ENCODE assay signal across 1 cellular context in the genomic region with DNA sequence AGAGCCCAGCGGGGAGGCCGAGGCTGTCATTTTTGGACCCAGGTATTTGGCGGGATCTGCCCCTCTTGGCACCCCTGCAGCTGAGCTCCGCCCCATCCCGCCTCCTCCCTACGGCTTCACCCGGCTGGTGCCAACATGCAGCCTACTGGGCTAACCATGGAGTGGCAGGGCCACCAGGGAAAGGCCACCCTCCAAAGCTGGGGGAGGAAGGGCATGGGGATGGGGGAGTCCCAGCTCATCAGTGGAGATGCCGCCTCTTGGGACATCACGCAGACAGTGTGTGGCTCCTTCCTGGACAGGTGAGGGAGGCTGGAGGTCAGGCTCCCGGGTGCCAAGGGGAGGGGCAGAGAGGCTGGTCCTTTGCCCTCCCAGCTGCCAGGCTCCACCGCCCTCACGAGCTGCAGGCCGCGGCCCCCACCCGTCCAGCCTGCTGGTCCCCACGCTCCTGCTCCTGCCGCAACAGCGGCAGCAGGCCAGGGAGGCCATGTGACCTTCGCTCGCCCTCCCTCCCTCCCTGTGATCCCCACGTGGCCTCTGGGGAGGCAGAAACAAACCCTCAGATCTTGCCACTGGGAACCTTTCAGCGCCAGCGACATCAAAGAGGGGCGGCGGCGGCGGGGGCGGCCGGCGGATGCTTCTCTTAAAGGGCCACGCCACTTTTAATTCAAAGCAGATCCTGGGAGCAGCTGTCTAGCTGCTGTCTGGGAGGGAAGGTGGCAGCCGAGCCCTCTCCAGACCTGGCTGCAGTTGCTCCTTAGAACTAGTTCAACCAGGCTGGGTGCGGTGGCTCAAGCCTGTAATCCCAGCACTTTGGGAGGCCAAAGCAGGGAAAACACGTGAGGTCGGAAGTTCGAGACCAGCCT.
TF ChIP-seq lines count a peak whose summit lies in the region.

No MANE protein-coding gene starts in this region.

TF ChIP-seq in HEK293, 187 proteins besides CTCF, POLR2A, EP300 and RAD21 (continued from another document):
- TF ChIP-seq, protein P1, sequence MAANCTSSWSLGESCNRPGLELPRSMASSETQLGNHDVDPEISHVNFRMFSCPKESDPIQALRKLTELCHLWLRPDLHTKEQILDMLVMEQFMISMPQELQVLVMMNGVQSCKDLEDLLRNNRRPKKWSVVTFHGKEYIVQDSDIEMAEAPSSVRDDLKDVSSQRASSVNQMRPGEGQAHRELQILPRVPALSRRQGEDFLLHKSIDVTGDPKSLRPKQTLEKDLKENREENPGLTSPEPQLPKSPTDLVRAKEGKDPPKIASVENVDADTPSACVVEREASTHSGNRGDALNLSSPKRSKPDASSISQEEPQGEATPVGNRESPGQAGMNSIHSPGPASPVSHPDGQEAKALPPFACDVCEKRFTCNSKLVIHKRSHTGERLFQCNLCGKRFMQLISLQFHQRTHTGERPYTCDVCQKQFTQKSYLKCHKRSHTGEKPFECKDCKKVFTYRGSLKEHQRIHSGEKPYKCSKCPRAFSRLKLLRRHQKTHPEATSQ (tag by site-specific recombination; IDR thresholded peaks at IDR 0.05): no peak
- TF ChIP-seq ZNF791 (tag by site-specific recombination; IDR thresholded peaks at IDR 0.05) (no peak), SCRT1 (tag by site-specific recombination; IDR thresholded peaks at IDR 0.05; ENCODE audit: borderline replicate concordance) (no peak), EGR2 (tag by site-specific recombination; IDR thresholded peaks at IDR 0.05; ENCODE audit: low read depth) (peak; percentile 44; the same call in 1 of the 2 replicates), SP2 (tag by site-specific recombination; IDR thresholded peaks at IDR 0.05) (peak; percentile 20; the same call in 1 of the 2 replicates), BCL11B (tag by site-specific recombination; IDR thresholded peaks at IDR 0.05; ENCODE audit: low read depth) (no peak), GLIS2 (tag by site-specific recombination; IDR thresholded peaks at IDR 0.05) (peak; percentile 69), ZNF174 (tag by site-specific recombination; IDR thresholded peaks at IDR 0.05) (no peak), ZFHX2 (tag by site-specific recombination; conservative IDR thresholded peaks at IDR 0.05) (peak; percentile 81), ZNF561 (tag by site-specific recombination; IDR thresholded peaks at IDR 0.05; ENCODE audit: borderline replicate concordance) (0 out of 2 replicates have a peak, but pooled peaks have one; percentile 80), REPIN1 (tag by site-specific recombination; IDR thresholded peaks at IDR 0.05; ENCODE audit: low read depth) (no peak), ZNF830 (tag by site-specific recombination; IDR thresholded peaks at IDR 0.05; ENCODE audit: low read depth) (no peak), TCF7L2 (IDR thresholded peaks at IDR 0.05; ENCODE audit: borderline replicate concordance, low read depth, low read length) (peak; percentile 99; the same call in 1 of the 2 replicates), ZNF530 (tag by site-specific recombination; IDR thresholded peaks at IDR 0.05; ENCODE audit: low read depth) (no peak), GLI4 (tag by site-specific recombination; IDR thresholded peaks at IDR 0.05) (no peak), ZNF112 (tag by site-specific recombination; IDR thresholded peaks at IDR 0.05) (no peak), ZBTB20 (tag by site-specific recombination; IDR thresholded peaks at IDR 0.05) (no peak), ZIC2 (tag by site-specific recombination; IDR thresholded peaks at IDR 0.05) (peak; percentile 61), ZBTB8A (tag by site-specific recombination; IDR thresholded peaks at IDR 0.05) (no peak), ZNF157 (tag by site-specific recombination; IDR thresholded peaks at IDR 0.05) (no peak), ZNF600 (tag by site-specific recombination; IDR thresholded peaks at IDR 0.05) (0 out of 2 replicates have a peak, but pooled peaks have one; percentile 14), ZNF416 (tag by site-specific recombination; IDR thresholded peaks at IDR 0.05) (no peak), ZNF274 (IDR thresholded peaks at IDR 0.05; ENCODE audit: low read length) (no peak), ZNF274 (tag by site-specific recombination; IDR thresholded peaks at IDR 0.05; ENCODE audit: borderline replicate concordance) (no peak), ZNF366 (tag by site-specific recombination; conservative IDR thresholded peaks at IDR 0.05) (no peak), ZBTB17 (tag by site-specific recombination; IDR thresholded peaks at IDR 0.05) (0 out of 2 replicates have a peak, but pooled peaks have one; percentile 21)
- TF ChIP-seq, protein P2, sequence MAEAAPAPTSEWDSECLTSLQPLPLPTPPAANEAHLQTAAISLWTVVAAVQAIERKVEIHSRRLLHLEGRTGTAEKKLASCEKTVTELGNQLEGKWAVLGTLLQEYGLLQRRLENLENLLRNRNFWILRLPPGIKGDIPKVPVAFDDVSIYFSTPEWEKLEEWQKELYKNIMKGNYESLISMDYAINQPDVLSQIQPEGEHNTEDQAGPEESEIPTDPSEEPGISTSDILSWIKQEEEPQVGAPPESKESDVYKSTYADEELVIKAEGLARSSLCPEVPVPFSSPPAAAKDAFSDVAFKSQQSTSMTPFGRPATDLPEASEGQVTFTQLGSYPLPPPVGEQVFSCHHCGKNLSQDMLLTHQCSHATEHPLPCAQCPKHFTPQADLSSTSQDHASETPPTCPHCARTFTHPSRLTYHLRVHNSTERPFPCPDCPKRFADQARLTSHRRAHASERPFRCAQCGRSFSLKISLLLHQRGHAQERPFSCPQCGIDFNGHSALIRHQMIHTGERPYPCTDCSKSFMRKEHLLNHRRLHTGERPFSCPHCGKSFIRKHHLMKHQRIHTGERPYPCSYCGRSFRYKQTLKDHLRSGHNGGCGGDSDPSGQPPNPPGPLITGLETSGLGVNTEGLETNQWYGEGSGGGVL (tag by site-specific recombination; IDR thresholded peaks at IDR 0.05): peak; percentile 55; the same call in 1 of the 2 replicates
- TF ChIP-seq, protein P3, sequence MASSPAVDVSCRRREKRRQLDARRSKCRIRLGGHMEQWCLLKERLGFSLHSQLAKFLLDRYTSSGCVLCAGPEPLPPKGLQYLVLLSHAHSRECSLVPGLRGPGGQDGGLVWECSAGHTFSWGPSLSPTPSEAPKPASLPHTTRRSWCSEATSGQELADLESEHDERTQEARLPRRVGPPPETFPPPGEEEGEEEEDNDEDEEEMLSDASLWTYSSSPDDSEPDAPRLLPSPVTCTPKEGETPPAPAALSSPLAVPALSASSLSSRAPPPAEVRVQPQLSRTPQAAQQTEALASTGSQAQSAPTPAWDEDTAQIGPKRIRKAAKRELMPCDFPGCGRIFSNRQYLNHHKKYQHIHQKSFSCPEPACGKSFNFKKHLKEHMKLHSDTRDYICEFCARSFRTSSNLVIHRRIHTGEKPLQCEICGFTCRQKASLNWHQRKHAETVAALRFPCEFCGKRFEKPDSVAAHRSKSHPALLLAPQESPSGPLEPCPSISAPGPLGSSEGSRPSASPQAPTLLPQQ (tag by site-specific recombination; IDR thresholded peaks at IDR 0.05): no peak
- TF ChIP-seq, protein P4, sequence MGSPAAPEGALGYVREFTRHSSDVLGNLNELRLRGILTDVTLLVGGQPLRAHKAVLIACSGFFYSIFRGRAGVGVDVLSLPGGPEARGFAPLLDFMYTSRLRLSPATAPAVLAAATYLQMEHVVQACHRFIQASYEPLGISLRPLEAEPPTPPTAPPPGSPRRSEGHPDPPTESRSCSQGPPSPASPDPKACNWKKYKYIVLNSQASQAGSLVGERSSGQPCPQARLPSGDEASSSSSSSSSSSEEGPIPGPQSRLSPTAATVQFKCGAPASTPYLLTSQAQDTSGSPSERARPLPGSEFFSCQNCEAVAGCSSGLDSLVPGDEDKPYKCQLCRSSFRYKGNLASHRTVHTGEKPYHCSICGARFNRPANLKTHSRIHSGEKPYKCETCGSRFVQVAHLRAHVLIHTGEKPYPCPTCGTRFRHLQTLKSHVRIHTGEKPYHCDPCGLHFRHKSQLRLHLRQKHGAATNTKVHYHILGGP (tag by site-specific recombination; IDR thresholded peaks at IDR 0.05): no peak
- TF ChIP-seq, protein P5, sequence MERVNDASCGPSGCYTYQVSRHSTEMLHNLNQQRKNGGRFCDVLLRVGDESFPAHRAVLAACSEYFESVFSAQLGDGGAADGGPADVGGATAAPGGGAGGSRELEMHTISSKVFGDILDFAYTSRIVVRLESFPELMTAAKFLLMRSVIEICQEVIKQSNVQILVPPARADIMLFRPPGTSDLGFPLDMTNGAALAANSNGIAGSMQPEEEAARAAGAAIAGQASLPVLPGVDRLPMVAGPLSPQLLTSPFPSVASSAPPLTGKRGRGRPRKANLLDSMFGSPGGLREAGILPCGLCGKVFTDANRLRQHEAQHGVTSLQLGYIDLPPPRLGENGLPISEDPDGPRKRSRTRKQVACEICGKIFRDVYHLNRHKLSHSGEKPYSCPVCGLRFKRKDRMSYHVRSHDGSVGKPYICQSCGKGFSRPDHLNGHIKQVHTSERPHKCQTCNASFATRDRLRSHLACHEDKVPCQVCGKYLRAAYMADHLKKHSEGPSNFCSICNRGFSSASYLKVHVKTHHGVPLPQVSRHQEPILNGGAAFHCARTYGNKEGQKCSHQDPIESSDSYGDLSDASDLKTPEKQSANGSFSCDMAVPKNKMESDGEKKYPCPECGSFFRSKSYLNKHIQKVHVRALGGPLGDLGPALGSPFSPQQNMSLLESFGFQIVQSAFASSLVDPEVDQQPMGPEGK (tag by site-specific recombination; IDR thresholded peaks at IDR 0.05): peak; percentile 66
